21 cellular contexts compared by ENCODE assay signal in the genomic region with DNA sequence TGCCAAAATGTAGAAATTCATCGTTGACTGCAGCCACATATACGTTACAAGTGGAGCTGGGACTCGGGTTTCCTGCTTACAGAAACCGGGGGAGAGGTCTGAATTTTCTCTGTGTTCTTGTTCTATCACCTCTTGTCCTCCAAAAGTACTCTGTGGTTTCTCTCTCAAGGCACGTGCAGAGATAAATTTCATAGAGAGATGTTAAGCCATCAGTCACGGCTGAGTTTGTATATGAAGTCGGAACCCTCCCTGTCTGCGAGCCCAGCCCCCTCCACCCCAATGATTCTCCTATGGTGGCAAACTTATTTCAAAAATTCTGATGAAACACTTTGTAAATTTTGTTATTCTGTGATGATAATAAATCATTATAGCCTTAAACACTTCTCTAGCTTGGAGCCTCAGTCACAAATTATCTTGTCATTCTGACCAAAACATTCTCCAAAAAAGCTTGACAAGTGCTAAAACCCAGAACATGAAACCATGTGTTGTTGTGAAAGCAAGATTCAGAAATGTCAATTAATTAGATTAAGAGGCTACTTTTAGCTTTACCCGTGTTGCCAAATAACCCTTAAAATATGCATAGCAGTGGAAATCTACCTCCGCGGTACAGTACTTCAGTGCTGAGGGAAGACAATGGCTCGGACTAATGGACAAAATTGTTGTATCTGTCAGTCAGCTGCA.
DNase-seq lines count a peak whose midpoint lies in the region; ATAC-seq and TF ChIP-seq lines count a peak whose summit lies in the region.
"Had no signal": no experiment of that assay in that cellular context is flagged by ENCODE, and none has a peak within 500 bp of the region (broad histone marks: within the 10 kb centered on the region; RNA-seq: fewer than 3 reads in every experiment).

No MANE protein-coding gene starts in this region.

- no peaks in the 10 kb centered on the region for H3K27me3 ChIP-seq in foreskin keratinocyte
- H3K27me3 ChIP-seq: suprapubic skin had no signal

- no peak overlapping the region for H3K27ac ChIP-seq in foreskin keratinocyte
- H3K27ac ChIP-seq: 22Rv1, parathyroid adenoma, skin epidermis had no signal

- ATAC-seq in foreskin keratinocyte, result no peak
- ATAC-seq: GM23338 had no signal

- DNase-seq in NCI-H2107 treated with DMSO at 0.1 percent for 48 hours (lab: John Stamatoyannopoulos, UW; ENCODE audit: unreplicated experiment) (peak; percentile 12), NCI-H2107 (lab: John Stamatoyannopoulos, UW) (no peak), amniotic epithelial cell (ENCODE audit: low read depth) (peak; percentile 84), islet precursor cell (peak; percentile 14), superior temporal gyrus (ENCODE audit: extremely low spot score) (peak; percentile 11), GM13976 (ENCODE audit: low spot score) (no peak), NCI-H2227 treated with DMSO at 0.1 percent for 48 hours (lab: John Stamatoyannopoulos, UW) (no peak), foreskin keratinocyte (no peak)
- DNase-seq: activated CD4-positive, alpha-beta T cell treated with anti-CD3 and anti-CD28 coated beads, Interleukin-2, amount 50 U/mL, for 1 hour; activated naive CD4-positive, alpha-beta T cell treated with anti-CD3 and anti-CD28 coated beads for 36 hours; CD4-positive, alpha-beta memory T cell; glutamatergic neuron; NCI-H1436 treated with DMSO at 0.1 percent for 48 hours; NCI-H226; NK-92 treated with Interleukin-12 subunit alpha and Interleukin-12 subunit beta, amount 100 ng/mL, for 24 hours; SW 1271 had no signal

- TF ChIP-seq CTCF in GM13976 (IDR thresholded peaks at IDR 0.05; ENCODE audit: borderline replicate concordance, control extremely low read depth, extremely low read depth, insufficient read depth, missing control alignments) (no peak), foreskin keratinocyte (conservative IDR thresholded peaks at IDR 0.05) (no peak)

- in situ Hi-C loops in GM13976 (cut with MboI; ENCODE audit: low sequenced_read_pairs, unreplicated experiment), result no loop called here

- H3K4me1 ChIP-seq in foreskin keratinocyte, result peaks cover 3% of the 10 kb centered on the region
- H3K4me1 ChIP-seq: parathyroid adenoma had no signal

Comparison
In these comparisons a context has a peak if more than half of its experiments do, and no peak if none do; other contexts are left out.
1. DNase-seq: peak in NCI-H2107 treated with DMSO at 0.1 percent for 48 hours (single experiment), amniotic epithelial cell (single experiment), islet precursor cell (single experiment) and superior temporal gyrus (single experiment); none in NCI-H2107 (single experiment), GM13976 (single experiment), NCI-H2227 treated with DMSO at 0.1 percent for 48 hours (single experiment) and foreskin keratinocyte (0 of 2).